1 cellular context compared by ENCODE assay signal in the genomic region with DNA sequence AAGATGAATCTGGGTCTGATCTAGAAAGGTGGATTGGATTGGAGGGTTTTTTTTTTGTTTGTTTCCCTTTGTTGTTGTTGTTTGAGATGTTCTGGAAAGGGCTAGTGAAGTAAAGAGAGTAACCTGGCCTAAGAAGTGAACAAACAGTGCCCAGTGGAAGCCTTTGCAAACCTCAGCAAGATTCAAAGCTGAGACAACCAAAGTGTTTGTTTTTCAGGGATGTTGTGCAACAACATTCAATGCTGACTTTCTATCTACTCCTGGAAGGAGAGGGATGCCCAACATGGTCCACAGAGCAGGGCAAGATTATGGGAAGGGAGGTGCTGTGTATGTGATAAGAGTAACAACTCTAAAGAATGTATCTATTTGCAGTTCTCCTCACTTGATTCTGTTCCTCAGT.
TF ChIP-seq lines count a peak whose summit lies in the region.

No MANE protein-coding gene starts in this region.

TF ChIP-seq in HepG2, 621 proteins besides CTCF, POLR2A, EP300 and RAD21 (continued from another document):
- TF ChIP-seq MAFF (IDR thresholded peaks at IDR 0.05; ENCODE audit: low read depth, low read length) (peak; percentile 26; the same call in 1 of the 2 replicates), CEBPG (CRISPR knock-in tag; IDR thresholded peaks at IDR 0.05) (peak; percentile 66), MAFK (conservative IDR thresholded peaks at IDR 0.05 in 1 of 2, IDR thresholded peaks at IDR 0.05 in 1 of 2; ENCODE audit: low read length in 2 of 2) (peak; percentile 15 to 29; a peak in 1 of 4 replicates), GATAD2A (CRISPR knock-in tag; IDR thresholded peaks at IDR 0.05) (peak; percentile 23; the same call in 1 of the 2 replicates), ZFY (CRISPR knock-in tag; IDR thresholded peaks at IDR 0.05) (no peak)
- TF ChIP-seq, protein P1, sequence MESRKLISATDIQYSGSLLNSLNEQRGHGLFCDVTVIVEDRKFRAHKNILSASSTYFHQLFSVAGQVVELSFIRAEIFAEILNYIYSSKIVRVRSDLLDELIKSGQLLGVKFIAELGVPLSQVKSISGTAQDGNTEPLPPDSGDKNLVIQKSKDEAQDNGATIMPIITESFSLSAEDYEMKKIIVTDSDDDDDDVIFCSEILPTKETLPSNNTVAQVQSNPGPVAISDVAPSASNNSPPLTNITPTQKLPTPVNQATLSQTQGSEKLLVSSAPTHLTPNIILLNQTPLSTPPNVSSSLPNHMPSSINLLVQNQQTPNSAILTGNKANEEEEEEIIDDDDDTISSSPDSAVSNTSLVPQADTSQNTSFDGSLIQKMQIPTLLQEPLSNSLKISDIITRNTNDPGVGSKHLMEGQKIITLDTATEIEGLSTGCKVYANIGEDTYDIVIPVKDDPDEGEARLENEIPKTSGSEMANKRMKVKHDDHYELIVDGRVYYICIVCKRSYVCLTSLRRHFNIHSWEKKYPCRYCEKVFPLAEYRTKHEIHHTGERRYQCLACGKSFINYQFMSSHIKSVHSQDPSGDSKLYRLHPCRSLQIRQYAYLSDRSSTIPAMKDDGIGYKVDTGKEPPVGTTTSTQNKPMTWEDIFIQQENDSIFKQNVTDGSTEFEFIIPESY (CRISPR knock-in tag; IDR thresholded peaks at IDR 0.05), result no peak
